1 cellular context compared by ENCODE assay signal in the genomic region with DNA sequence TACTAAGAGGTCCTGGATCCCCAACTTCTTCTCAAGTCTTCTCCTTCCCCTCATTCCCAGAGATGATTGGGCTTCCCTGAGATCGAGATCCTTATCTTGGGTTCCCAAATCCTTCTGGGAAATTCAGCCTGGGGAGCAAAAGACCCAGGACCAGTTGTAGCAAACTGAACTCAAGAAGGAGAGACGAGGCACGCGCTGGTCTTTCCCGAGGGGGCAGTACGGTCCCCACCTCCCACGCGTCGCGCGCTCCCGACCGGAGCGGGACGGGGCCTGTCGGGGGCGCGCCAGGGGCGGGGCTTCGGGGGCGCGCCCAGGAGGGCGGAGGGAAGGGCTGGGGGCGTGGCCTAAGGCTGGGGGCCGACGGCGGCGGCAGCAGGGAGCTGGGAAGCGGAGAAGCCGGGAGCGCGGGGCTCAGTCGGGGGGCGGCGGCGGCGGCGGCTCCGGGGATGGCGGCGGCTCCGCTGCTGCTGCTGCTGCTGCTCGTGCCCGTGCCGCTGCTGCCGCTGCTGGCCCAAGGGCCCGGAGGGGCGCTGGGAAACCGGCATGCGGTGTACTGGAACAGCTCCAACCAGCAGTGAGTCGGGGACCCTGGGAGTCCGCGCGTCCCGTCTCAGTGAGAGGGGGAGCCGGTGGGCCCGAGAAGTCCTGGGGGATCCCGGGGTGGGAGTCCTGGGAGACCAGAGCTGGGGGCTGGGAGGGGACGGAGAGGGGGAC.
TF ChIP-seq lines count a peak whose summit lies in the region.

A gene with protein sequence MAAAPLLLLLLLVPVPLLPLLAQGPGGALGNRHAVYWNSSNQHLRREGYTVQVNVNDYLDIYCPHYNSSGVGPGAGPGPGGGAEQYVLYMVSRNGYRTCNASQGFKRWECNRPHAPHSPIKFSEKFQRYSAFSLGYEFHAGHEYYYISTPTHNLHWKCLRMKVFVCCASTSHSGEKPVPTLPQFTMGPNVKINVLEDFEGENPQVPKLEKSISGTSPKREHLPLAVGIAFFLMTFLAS (plus strand): TSS at position 342 of the 714 bp plus-strand sequence. CDS start 105 bp downstream, at position 447.

TF ChIP-seq in K562, 482 proteins besides CTCF, POLR2A, EP300 and RAD21 (continued from another document and continues in another):
- TF ChIP-seq CHD7 (IDR thresholded peaks at IDR 0.05; ENCODE audit: low read depth, low read length) (no peak), ZNF740 (CRISPR knock-in tag; IDR thresholded peaks at IDR 0.05) (no peak), ZNF740 (tag; IDR thresholded peaks at IDR 0.05) (no peak), MITF (IDR thresholded peaks at IDR 0.05) (no peak), KLF1 (tag; IDR thresholded peaks at IDR 0.05) (no peak), RBM25 (IDR thresholded peaks at IDR 0.05; ENCODE audit: low read depth, low read length, severe bottlenecking) (no peak), ZKSCAN8 (CRISPR knock-in tag; IDR thresholded peaks at IDR 0.05) (no peak), ZNF589 (CRISPR knock-in tag; IDR thresholded peaks at IDR 0.05; ENCODE audit: low read depth) (0 out of 2 replicates have a peak, but pooled peaks have one; percentile 67), ZNF12 (CRISPR knock-in tag; IDR thresholded peaks at IDR 0.05) (no peak), ZNF444 (CRISPR knock-in tag; IDR thresholded peaks at IDR 0.05) (no peak), ZNF77 (CRISPR knock-in tag; IDR thresholded peaks at IDR 0.05) (no peak), MCM5 (IDR thresholded peaks at IDR 0.05; ENCODE audit: low read depth) (no peak), ZBTB8A (IDR thresholded peaks at IDR 0.05; ENCODE audit: partially characterized antibody) (no peak), ZNF140 (CRISPR knock-in tag; IDR thresholded peaks at IDR 0.05) (no peak), MAX (CRISPR knock-in tag; IDR thresholded peaks at IDR 0.05) (peak; percentile 76), ATF7 (IDR thresholded peaks at IDR 0.05) (no peak), MTF1 (CRISPR knock-in tag; IDR thresholded peaks at IDR 0.05; ENCODE audit: borderline replicate concordance) (no peak), XRCC5 (IDR thresholded peaks at IDR 0.05; ENCODE audit: low read depth, low read length) (no peak), TFE3 (CRISPR knock-in tag; IDR thresholded peaks at IDR 0.05) (no peak), ZNF592 (IDR thresholded peaks at IDR 0.05) (no peak), CREB3L1 (IDR thresholded peaks at IDR 0.05; ENCODE audit: borderline replicate concordance, low read depth) (no peak), RBFOX2 (IDR thresholded peaks at IDR 0.05; ENCODE audit: low read depth, low read length) (peak; percentile 38; the same call in 1 of the 2 replicates), ZNF263 (CRISPR knock-in tag; IDR thresholded peaks at IDR 0.05; ENCODE audit: borderline replicate concordance) (no peak; the same call in 1 of the 2 replicates), CBX3 (IDR thresholded peaks at IDR 0.05; ENCODE audit: borderline replicate concordance in 1 of 2, low read length in 2 of 2) (no peak)
- TF ChIP-seq, protein P1, sequence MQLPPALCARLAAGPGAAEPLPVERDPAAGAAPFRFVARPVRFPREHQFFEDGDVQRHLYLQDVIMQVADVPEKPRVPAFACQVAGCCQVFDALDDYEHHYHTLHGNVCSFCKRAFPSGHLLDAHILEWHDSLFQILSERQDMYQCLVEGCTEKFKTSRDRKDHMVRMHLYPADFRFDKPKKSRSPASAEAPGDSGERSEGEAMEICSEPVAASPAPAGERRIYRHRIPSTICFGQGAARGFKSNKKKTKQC (CRISPR knock-in tag; IDR thresholded peaks at IDR 0.05), result 0 out of 2 replicates have a peak, but pooled peaks have one; percentile 39
- TF ChIP-seq, protein P2, sequence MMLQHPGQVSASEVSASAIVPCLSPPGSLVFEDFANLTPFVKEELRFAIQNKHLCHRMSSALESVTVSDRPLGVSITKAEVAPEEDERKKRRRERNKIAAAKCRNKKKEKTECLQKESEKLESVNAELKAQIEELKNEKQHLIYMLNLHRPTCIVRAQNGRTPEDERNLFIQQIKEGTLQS (IDR thresholded peaks at IDR 0.05), result no peak
- TF ChIP-seq, protein P2 (CRISPR knock-in tag; conservative IDR thresholded peaks at IDR 0.05), result no peak
